ENCODE assay signal across 9 cellular contexts in the genomic region with DNA sequence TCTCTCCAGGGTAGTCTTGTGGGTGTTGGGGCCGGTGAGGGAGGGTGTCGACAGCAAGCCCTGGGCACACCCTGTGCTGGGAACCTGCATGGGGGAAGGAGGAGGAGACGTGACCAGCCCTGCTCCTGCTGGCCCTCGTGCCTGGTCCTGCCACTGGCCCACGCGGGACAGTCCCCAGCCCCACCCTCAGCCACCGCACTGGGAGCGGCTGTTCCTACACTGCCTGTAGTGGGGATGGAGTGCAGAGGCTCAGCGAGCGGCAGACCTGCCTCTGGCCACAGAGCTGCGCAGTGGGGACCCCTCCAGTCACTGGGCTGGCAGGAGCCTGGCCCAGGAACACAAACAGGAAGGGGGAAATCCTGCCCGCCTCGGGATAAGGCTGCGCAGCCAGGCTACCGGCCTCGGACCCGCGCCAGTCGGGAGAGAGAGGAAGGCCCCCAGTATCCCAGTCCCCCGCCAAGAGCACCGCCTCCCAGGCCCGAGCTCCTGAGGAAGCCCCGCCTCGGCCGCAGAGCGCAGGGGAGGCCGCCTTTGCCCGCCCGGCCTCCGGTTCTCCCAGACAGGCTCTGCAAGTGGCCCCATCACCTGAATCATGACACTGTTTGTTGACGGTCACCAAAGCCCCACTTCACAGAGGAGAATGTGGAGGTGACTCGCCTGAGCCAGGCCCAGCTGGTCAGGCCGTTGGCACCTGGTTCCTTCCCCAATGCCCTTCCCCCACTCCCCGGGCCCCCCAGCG. TPM values are rescaled to one million over a fixed set of nuclear protein-coding genes. Genes with fewer than 3 reads are reported as not detected.
DNase-seq lines count a peak whose midpoint lies in the region; ATAC-seq and TF ChIP-seq lines count a peak whose summit lies in the region.
"Had no signal": no experiment of that assay in that cellular context is flagged by ENCODE, and none has a peak within 500 bp of the region (broad histone marks: within the 10 kb centered on the region; RNA-seq: fewer than 3 reads in every experiment).

No MANE protein-coding gene starts in this region.

- no peaks in the 10 kb centered on the region for H3K36me3 ChIP-seq in DOHH2 (ENCODE audit: control insufficient read depth, low read length)
- no peaks in the 10 kb centered on the region for H3K36me3 ChIP-seq in right atrium auricular region

- H3K27me3 ChIP-seq in DOHH2 (ENCODE audit: control insufficient read depth, low read length) (peaks cover 11% of the 10 kb centered on the region; the same call in 1 of the 2 replicates), right atrium auricular region (peaks cover 0 to 4% of the 10 kb centered on the region in 2 donors)

- H3K4me2 ChIP-seq in DOHH2 (ENCODE audit: low read length) = peak overlapping the region; percentile 60

- no peaks in the 10 kb centered on the region for H4K20me1 ChIP-seq in DOHH2 (ENCODE audit: control insufficient read depth, insufficient read depth, low read depth, low read length)

- H3K9me3 ChIP-seq in DOHH2 (ENCODE audit: control insufficient read depth, insufficient read depth, low read length) (no peaks in the 10 kb centered on the region), right atrium auricular region (no peaks in the 10 kb centered on the region)

- no peak for TF ChIP-seq CTCF in DOHH2 (IDR thresholded peaks at IDR 0.05; ENCODE audit: low read depth, low read length, poor library complexity, severe bottlenecking)
- TF ChIP-seq CTCF in right atrium auricular region (IDR thresholded peaks at IDR 0.05) = no peak

- H3K79me2 ChIP-seq in DOHH2 (ENCODE audit: control insufficient read depth, low read length) = no peaks in the 10 kb centered on the region

- no peak overlapping the region for H3K27ac ChIP-seq in DOHH2 (ENCODE audit: low read depth, low read length)
- peak overlapping the region; percentile 55 to 67 for H3K27ac ChIP-seq in right atrium auricular region

- peaks cover 22% of the 10 kb centered on the region for H3K4me1 ChIP-seq in DOHH2 (ENCODE audit: control insufficient read depth, low read length)
- peaks cover 0 to 58% of the 10 kb centered on the region in 2 donors for H3K4me1 ChIP-seq in right atrium auricular region

- peak; percentile 59 for DNase-seq in SW480 (ENCODE audit: low spot score)
- peak; percentile 71 for DNase-seq in right atrium auricular region (ENCODE audit: low spot score)
- DNase-seq in pulmonary artery endothelial cell (ENCODE audit: low read depth, low spot score) = peak; percentile 45
- DNase-seq in NCI-H1092 (lab: John Stamatoyannopoulos, UW) = no peak
- no peak for DNase-seq in NCI-H1436 (lab: John Stamatoyannopoulos, UW)
- DNase-seq: NCI-H1105 had no signal

- no peaks in the 10 kb centered on the region for H3K9me2 ChIP-seq in DOHH2 (replicated peaks; ENCODE audit: control insufficient read depth, low read length)

- H3F3A ChIP-seq in DOHH2 (ENCODE audit: control insufficient read depth, insufficient read depth) = no peaks in the 10 kb centered on the region

- no peak for ATAC-seq in GM19395 (IDR thresholded peaks at IDR 0.05; ENCODE audit: unreplicated experiment)
- no peak for ATAC-seq in HG03378 (IDR thresholded peaks at IDR 0.05; ENCODE audit: unreplicated experiment)

- H3K4me3 ChIP-seq in DOHH2 (ENCODE audit: low read length) = peak overlapping the region; percentile 40
- peak overlapping the region; percentile 10 to 47 for H3K4me3 ChIP-seq in right atrium auricular region

RNA-seq across cellular contexts. Expression of a gene that starts 10.6 kb away (rescaled TPM):
- total RNA-seq in right atrium auricular region = 10 to 100 TPM in 1 of 2 donors, 1 to 10 TPM in 1; 5.7 to 11.8 TPM
- 91.8 and 94.3 TPM in 2 replicates for total RNA-seq in pulmonary artery endothelial cell

RNA-seq across cellular contexts. Expression of a gene that starts 18.0 kb away (rescaled TPM):
- total RNA-seq in right atrium auricular region (1 to 10 TPM; 2.0 to 2.2 TPM), pulmonary artery endothelial cell (2.6 and 5.5 TPM in 2 replicates)

RNA-seq across cellular contexts. Expression of a gene that starts 42.9 kb away (rescaled TPM):
- total RNA-seq in right atrium auricular region (under 1 TPM in 1 of 2 donors, not detected in 1; 0.08 TPM), pulmonary artery endothelial cell (under 0.01 and 0.04 TPM in 2 replicates)

RNA-seq across cellular contexts. Expression of a gene that starts 53.3 kb away (rescaled TPM):
- total RNA-seq in right atrium auricular region (1 to 10 TPM; 3.3 to 5.1 TPM), pulmonary artery endothelial cell (50.5 and 59.4 TPM in 2 replicates)

Comparison
In these comparisons a context has a peak if more than half of its experiments do, and no peak if none do; other contexts are left out.
1. DNase-seq: peak in SW480 (single experiment), right atrium auricular region (single experiment) and pulmonary artery endothelial cell (single experiment); none in NCI-H1092 (single experiment) and NCI-H1436 (single experiment).